17 cellular contexts compared by ENCODE assay signal in the genomic region with DNA sequence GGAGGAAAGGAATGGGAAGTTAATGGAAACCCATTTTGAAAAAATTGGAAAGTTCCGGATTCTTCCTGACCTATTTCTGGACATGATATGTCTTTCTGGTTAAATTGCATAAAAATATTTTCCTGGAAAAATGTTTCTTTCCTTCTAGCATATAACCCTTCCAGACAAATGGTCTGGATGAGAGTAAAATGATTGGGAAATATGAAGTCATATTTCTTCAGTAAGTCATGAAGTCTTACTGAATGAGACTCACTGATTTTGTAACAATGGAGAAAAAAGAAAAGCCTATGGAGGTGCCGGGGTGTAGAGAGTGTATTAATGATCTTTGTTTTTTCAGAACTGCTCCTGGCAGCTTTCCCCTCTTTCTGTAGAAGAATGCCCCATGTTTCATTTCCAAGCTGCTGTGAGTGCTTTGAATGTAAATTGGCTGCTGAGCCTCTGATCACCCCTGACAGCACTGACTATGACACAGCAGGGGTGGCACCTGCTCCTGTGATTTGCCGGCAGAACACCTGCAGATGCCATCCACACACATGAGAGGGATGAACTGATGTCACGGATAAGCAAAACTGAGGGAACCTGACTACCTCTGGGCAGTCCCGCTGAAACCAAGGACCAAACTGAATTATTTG. TPM values are rescaled to one million over a fixed set of nuclear protein-coding genes. Genes with fewer than 3 reads are reported as not detected.
DNase-seq lines count a peak whose midpoint lies in the region; ATAC-seq and TF ChIP-seq lines count a peak whose summit lies in the region.
"Had no signal": no experiment of that assay in that cellular context is flagged by ENCODE, and none has a peak within 500 bp of the region (broad histone marks: within the 10 kb centered on the region; RNA-seq: fewer than 3 reads in every experiment).

No MANE protein-coding gene starts in this region.

- H3K9ac ChIP-seq in adipocyte (ENCODE audit: low read length) = peak overlapping the region; percentile 34

- H3K27me3 ChIP-seq in adipocyte (replicated peaks; ENCODE audit: control insufficient read depth, insufficient read depth, low read length) (peaks cover 5% of the 10 kb centered on the region), lung (ENCODE audit: control insufficient read depth, insufficient read depth) (no peaks in the 10 kb centered on the region)
- H3K27me3 ChIP-seq: neutrophil, vagina had no signal

- H3K4me1 ChIP-seq in adipocyte (ENCODE audit: control insufficient read depth, insufficient read depth, low read length) (peaks cover 27% of the 10 kb centered on the region), lung (ENCODE audit: control insufficient read depth in 2 of 2, insufficient read depth in 2 of 2, low read length in 2 of 2) (no peaks in the 10 kb centered on the region)
- H3K4me1 ChIP-seq: heart right ventricle, left ventricle myocardium inferior, vagina had no signal

- no peak overlapping the region for H3K4me3 Mint-ChIP-seq in progenitor cell of endocrine pancreas (ENCODE audit: low read depth)
- H3K4me3 Mint-ChIP-seq: activated CD8-positive, alpha-beta memory T cell treated with anti-CD3 and anti-CD28 coated beads, Interleukin-2, amount 10 ng/mL, durations not matched to agents 7 days and 5 days; activated naive CD8-positive, alpha-beta T cell treated with anti-CD3 and anti-CD28 coated beads, Interleukin-2, amount 10 ng/mL, durations not matched to agents 7 days and 5 days had no signal

- H3K27me3 Mint-ChIP-seq in progenitor cell of endocrine pancreas = no peaks in the 10 kb centered on the region
- H3K27me3 Mint-ChIP-seq: activated CD8-positive, alpha-beta memory T cell treated with anti-CD3 and anti-CD28 coated beads, Interleukin-2, amount 10 ng/mL, durations not matched to agents 7 days and 5 days had no signal

- DNase-seq in AG20443 (ENCODE audit: low spot score) (peak; percentile 37), NCI-H146 treated with DMSO at 0.1 percent for 48 hours (lab: John Stamatoyannopoulos, UW; ENCODE audit: unreplicated experiment) (peak; percentile 46), adipocyte (ENCODE audit: low read depth) (peak; percentile 80), lung (ENCODE audit: low spot score) (no peak), T-helper 1 cell (no peak), progenitor cell of endocrine pancreas (ENCODE audit: low spot score, unreplicated experiment) (no peak)
- DNase-seq in effector CD4-positive, alpha-beta T cell = no peak
- DNase-seq: activated CD8-positive, alpha-beta memory T cell treated with anti-CD3 and anti-CD28 coated beads, Interleukin-2, amount 10 ng/mL, durations not matched to agents 7 days and 5 days; activated naive CD8-positive, alpha-beta T cell treated with anti-CD3 and anti-CD28 coated beads, Interleukin-2, amount 10 ng/mL, durations not matched to agents 7 days and 5 days; dermis blood vessel endothelial cell; DMS79 treated with DMSO at 0.1 percent for 48 hours; heart right ventricle; left ventricle myocardium inferior; NCI-H1930 had no signal

- 76 to 83% methylated on average over 5 of the region's 5 CpGs for WGBS in lung, 2 donors

- no peak for TF ChIP-seq POLR2A in GM18505 (IDR thresholded peaks at IDR 0.05; ENCODE audit: borderline replicate concordance, extremely low read depth, insufficient read depth, insufficient read length)

- no peak overlapping the region for H3K27ac ChIP-seq in lung (ENCODE audit: low read depth in 1 of 2, low read length in 1 of 2)
- H3K27ac ChIP-seq: heart right ventricle, left ventricle myocardium inferior, neutrophil, vagina had no signal

- no peak for TF ChIP-seq CTCF in lung (IDR thresholded peaks at IDR 0.05; ENCODE audit: control extremely low read depth, extremely low read depth)
- TF ChIP-seq CTCF in progenitor cell of endocrine pancreas (IDR thresholded peaks at IDR 0.05; ENCODE audit: unreplicated experiment) = no peak

- H3K9me3 Mint-ChIP-seq in progenitor cell of endocrine pancreas (ENCODE audit: low read depth) = peaks cover 4% of the 10 kb centered on the region
- H3K9me3 Mint-ChIP-seq: activated naive CD8-positive, alpha-beta T cell treated with anti-CD3 and anti-CD28 coated beads, Interleukin-2, amount 10 ng/mL, durations not matched to agents 7 days and 5 days had no signal

- H3K36me3 Mint-ChIP-seq in progenitor cell of endocrine pancreas (ENCODE audit: insufficient read depth) = no peaks in the 10 kb centered on the region
- H3K36me3 Mint-ChIP-seq: activated CD8-positive, alpha-beta memory T cell treated with anti-CD3 and anti-CD28 coated beads, Interleukin-2, amount 10 ng/mL, durations not matched to agents 7 days and 5 days; activated naive CD8-positive, alpha-beta T cell treated with anti-CD3 and anti-CD28 coated beads, Interleukin-2, amount 10 ng/mL, durations not matched to agents 7 days and 5 days had no signal

- H3K4me3 ChIP-seq in adipocyte (ENCODE audit: low read length) (no peak overlapping the region), lung (no peak overlapping the region)
- H3K4me3 ChIP-seq: heart right ventricle, left ventricle myocardium inferior, vagina had no signal

- H3K27ac Mint-ChIP-seq in progenitor cell of endocrine pancreas = no peak overlapping the region
- H3K27ac Mint-ChIP-seq: activated CD8-positive, alpha-beta memory T cell treated with anti-CD3 and anti-CD28 coated beads, Interleukin-2, amount 10 ng/mL, durations not matched to agents 7 days and 5 days; activated naive CD8-positive, alpha-beta T cell treated with anti-CD3 and anti-CD28 coated beads, Interleukin-2, amount 10 ng/mL, durations not matched to agents 7 days and 5 days had no signal

- no peaks in the 10 kb centered on the region for H3K9me3 ChIP-seq in adipocyte (ENCODE audit: control insufficient read depth, low read length)
- no peaks in the 10 kb centered on the region for H3K9me3 ChIP-seq in lung (ENCODE audit: control insufficient read depth in 2 of 2, insufficient read depth in 1 of 2, low read length in 1 of 2)
- H3K9me3 ChIP-seq: heart right ventricle, left ventricle myocardium inferior, neutrophil, vagina had no signal

- no peaks in the 10 kb centered on the region for H3K36me3 ChIP-seq in adipocyte (ENCODE audit: control insufficient read depth, insufficient read depth, low read length, severe bottlenecking)
- H3K36me3 ChIP-seq in lung (ENCODE audit: control insufficient read depth in 2 of 2, insufficient read depth in 2 of 2, low read length in 2 of 2) = no peaks in the 10 kb centered on the region
- H3K36me3 ChIP-seq: heart right ventricle, left ventricle myocardium inferior, neutrophil, vagina had no signal

- ATAC-seq in lung (ENCODE audit: insufficient read depth, low FRiP score) (peak; percentile 6), GM18505 (IDR thresholded peaks at IDR 0.05; ENCODE audit: unreplicated experiment) (no peak)
- ATAC-seq: activated CD8-positive, alpha-beta memory T cell treated with anti-CD3 and anti-CD28 coated beads, Interleukin-2, amount 10 ng/mL, durations not matched to agents 7 days and 5 days had no signal

- peaks cover 4% of the 10 kb centered on the region for H3K4me1 Mint-ChIP-seq in progenitor cell of endocrine pancreas (ENCODE audit: low read depth)

RNA-seq across cellular contexts. Expression of gene ZNF41, which starts 19.7 kb away (rescaled TPM):
- 10 to 100 TPM in 1 of 2 donors, 1 to 10 TPM in 1; 9.8 to 12.0 TPM for total RNA-seq in lung
- polyA plus RNA-seq in lung = 1 to 10 TPM; 2.0 to 3.9 TPM
- 6.0 and 6.1 TPM in 2 replicates for total RNA-seq in progenitor cell of endocrine pancreas

RNA-seq across cellular contexts. Expression of gene ARAF, which starts 58.3 kb away (rescaled TPM):
- 10 to 100 TPM; 32.6 to 85.9 TPM for total RNA-seq in lung
- 10 to 100 TPM; 45.3 to 48.6 TPM for polyA plus RNA-seq in lung
- total RNA-seq in progenitor cell of endocrine pancreas = 76.8 and 77.7 TPM in 2 replicates

Comparison
In these comparisons a context has a peak if more than half of its experiments do, and no peak if none do; other contexts are left out.
1. DNase-seq: peak in AG20443 (single experiment), NCI-H146 treated with DMSO at 0.1 percent for 48 hours (single experiment) and adipocyte (single experiment); none in lung (single experiment), T-helper 1 cell (0 of 5), effector CD4-positive, alpha-beta T cell (single experiment) and progenitor cell of endocrine pancreas (single experiment).